ENCODE assay signal across 1 cellular context in the genomic region with DNA sequence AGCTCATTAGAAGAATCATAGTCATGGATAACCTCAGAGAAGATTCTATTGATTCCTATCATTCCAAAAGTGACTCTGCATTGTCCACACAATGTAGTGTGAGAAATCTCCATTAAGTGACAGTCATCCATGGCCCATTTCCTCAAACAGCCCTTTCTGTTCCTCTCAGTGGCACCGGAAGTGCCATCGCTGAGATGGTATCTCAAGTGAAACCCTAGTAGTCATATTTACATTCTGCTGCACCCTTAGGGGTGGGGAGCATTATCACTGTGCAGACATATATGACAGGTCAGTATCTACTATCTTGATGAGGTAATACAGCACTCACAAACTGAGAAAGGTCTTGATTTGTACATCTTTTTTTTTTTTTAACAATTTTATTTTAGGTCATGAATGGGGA.
TF ChIP-seq lines count a peak whose summit lies in the region.

No MANE protein-coding gene starts in this region.

TF ChIP-seq in SK-N-SH treated with all-trans-retinoic acid at 6 μM for 48 hours, 23 proteins besides CTCF, POLR2A, EP300 and RAD21 (continued from another document):
- TF ChIP-seq PATZ1 (CRISPR knock-in tag; IDR thresholded peaks at IDR 0.05; ENCODE audit: borderline replicate concordance) (no peak), ESRRG (CRISPR knock-in tag; IDR thresholded peaks at IDR 0.05) (no peak), PPARA (CRISPR knock-in tag; IDR thresholded peaks at IDR 0.05; ENCODE audit: borderline replicate concordance) (no peak), ZFP30 (CRISPR knock-in tag; IDR thresholded peaks at IDR 0.05) (no peak), POU6F1 (CRISPR knock-in tag; IDR thresholded peaks at IDR 0.05; ENCODE audit: borderline replicate concordance, low read depth) (no peak), RARB (CRISPR knock-in tag; IDR thresholded peaks at IDR 0.05) (no peak), ZNF565 (CRISPR knock-in tag; conservative IDR thresholded peaks at IDR 0.05; ENCODE audit: low read depth) (no peak), ARNTL (CRISPR knock-in tag; IDR thresholded peaks at IDR 0.05; ENCODE audit: borderline replicate concordance, low read depth) (no peak), ISL1 (CRISPR knock-in tag; IDR thresholded peaks at IDR 0.05) (no peak), TOX (CRISPR knock-in tag; IDR thresholded peaks at IDR 0.05; ENCODE audit: borderline replicate concordance) (no peak), GLIS3 (CRISPR knock-in tag; IDR thresholded peaks at IDR 0.05) (no peak), CSRNP3 (CRISPR knock-in tag; IDR thresholded peaks at IDR 0.05) (no peak), TCF4 (CRISPR knock-in tag; IDR thresholded peaks at IDR 0.05; ENCODE audit: borderline replicate concordance) (no peak), CSDC2 (CRISPR knock-in tag; IDR thresholded peaks at IDR 0.05) (no peak), ZNF8 (CRISPR knock-in tag; IDR thresholded peaks at IDR 0.05) (no peak), ZNF70 (CRISPR knock-in tag; IDR thresholded peaks at IDR 0.05) (no peak)
